23 cellular contexts compared by ENCODE assay signal in genomic region chr5:175663191-175664184, GRCh38. TPM values are rescaled to one million over a fixed set of nuclear protein-coding genes. Genes with fewer than 3 reads are reported as not detected.
DNase-seq lines count a peak whose midpoint lies in the region; ATAC-seq and TF ChIP-seq lines count a peak whose summit lies in the region.
"Had no signal": no experiment of that assay in that cellular context is flagged by ENCODE, and none has a peak within 500 bp of the region (broad histone marks: within the 10 kb centered on the region; RNA-seq: fewer than 3 reads in every experiment).

No MANE protein-coding gene starts in this region.

- no peaks in the 10 kb centered on the region for H3K36me3 ChIP-seq in HEK293 (ENCODE audit: control insufficient read depth in 2 of 2, insufficient read depth in 1 of 2, low read length in 2 of 2)
- H3K36me3 ChIP-seq: BE2C had no signal

- H3K4me1 Mint-ChIP-seq in naive thymus-derived CD8-positive, alpha-beta T cell, result peaks cover 39 to 94% (median 77%) of the 10 kb centered on the region in 4 donors

- no peaks in the 10 kb centered on the region for H3K9me3 Mint-ChIP-seq in naive thymus-derived CD8-positive, alpha-beta T cell
- H3K9me3 Mint-ChIP-seq: activated naive CD8-positive, alpha-beta T cell treated with anti-CD3 and anti-CD28 coated beads, Interleukin-2, amount 10 ng/mL, durations not matched to agents 7 days and 5 days had no signal

- CTCF ChIA-PET in HEK293 (lab: Yijun Ruan, JAX), result interaction anchor here (0.7 kb wide), 1 partner anchor 212 kb away, joined by 4 read pairs; no protein-coding TSS in a partner anchor

- no peaks in the 10 kb centered on the region for H3K4me1 ChIP-seq in HEK293 (ENCODE audit: control insufficient read depth, insufficient read depth, low read length)
- H3K4me1 ChIP-seq: BE2C had no signal

- POLR2A ChIA-PET in HEK293 (lab: Yijun Ruan, JAX), result no interaction called here
- POLR2A ChIA-PET in naive thymus-derived CD8-positive, alpha-beta T cell (lab: Charles Lee), result interaction anchor here (0.6 to 0.8 kb wide), 3 partner anchors 9 to 172 kb away, joined by 3 to 4 read pairs (median 3); no protein-coding TSS in a partner anchor

- H3K36me3 Mint-ChIP-seq in naive thymus-derived CD8-positive, alpha-beta T cell, result peaks cover 0 to 29% (median 3%) of the 10 kb centered on the region in 3 donors
- H3K36me3 Mint-ChIP-seq: brain had no signal

- no peaks in the 10 kb centered on the region for H3K9me3 ChIP-seq in HEK293 (ENCODE audit: control insufficient read depth, insufficient read depth, low read depth, low read length)
- H3K9me3 ChIP-seq: BE2C had no signal

- no peaks in the 10 kb centered on the region for H3K27me3 Mint-ChIP-seq in naive thymus-derived CD8-positive, alpha-beta T cell
- H3K27me3 Mint-ChIP-seq: activated naive CD8-positive, alpha-beta T cell treated with anti-CD3 and anti-CD28 coated beads, Interleukin-2, amount 10 ng/mL, durations not matched to agents 7 days and 5 days had no signal

- intact Hi-C loops in Right ventricle myocardium inferior (cut with DNase I), result no loop called here

- H3K4me3 Mint-ChIP-seq in naive thymus-derived CD8-positive, alpha-beta T cell, result peak overlapping the region in 1 of 10 donors; percentile 59
- H3K4me3 Mint-ChIP-seq: activated naive CD8-positive, alpha-beta T cell treated with anti-CD3 and anti-CD28 coated beads, Interleukin-2, amount 10 ng/mL, durations not matched to agents 7 days and 5 days; brain had no signal

- H3K27ac Mint-ChIP-seq in naive thymus-derived CD8-positive, alpha-beta T cell, result peak overlapping the region in 8 of 10 donors; percentile 10 to 70 (median 45)
- H3K27ac Mint-ChIP-seq: activated naive CD8-positive, alpha-beta T cell treated with anti-CD3 and anti-CD28 coated beads, Interleukin-2, amount 10 ng/mL, durations not matched to agents 7 days and 5 days; brain had no signal

- peak; percentile 93 for ATAC-seq in Right ventricle myocardium inferior
- ATAC-seq in naive thymus-derived CD8-positive, alpha-beta T cell, result no peak
- no peak for ATAC-seq in esophagus mucosa
- ATAC-seq in GM18519 (IDR thresholded peaks at IDR 0.05; ENCODE audit: low FRiP score, unreplicated experiment), result no peak

- DNase-seq in NCI-H2029 (lab: John Stamatoyannopoulos, UW), result peak; percentile 7
- no peak for DNase-seq in NCI-H2029 treated with DMSO at 0.1 percent for 48 hours (lab: John Stamatoyannopoulos, UW)
- DNase-seq in Right ventricle myocardium inferior (ENCODE audit: missing footprints), result peak; percentile 76
- no peak for DNase-seq in naive thymus-derived CD8-positive, alpha-beta T cell
- DNase-seq in NCI-H187 (lab: John Stamatoyannopoulos, UW), result no peak
- DNase-seq: 8988T; activated CD4-positive, alpha-beta T cell treated with anti-CD3 and anti-CD28 coated beads, Interleukin-2, amount 50 U/mL, for 1 hour; activated naive CD8-positive, alpha-beta T cell treated with anti-CD3 and anti-CD28 coated beads, Interleukin-2, amount 10 ng/mL, durations not matched to agents 7 days and 5 days; activated T-cell treated with anti-CD3 and anti-CD28 coated beads for 4 hours; BE2C; Calu3; GDM1; NCI-H1436; NCI-H2171 treated with DMSO at 0.1 percent for 48 hours; NCI-H748 treated with DMSO at 0.1 percent for 48 hours; nucleus accumbens; SHP77 had no signal

- H3K27ac ChIP-seq in HEK293 (ENCODE audit: extremely low read depth, low read depth, low read length), result no peak overlapping the region
- H3K27ac ChIP-seq: coronary artery, HL-60 had no signal

- TF ChIP-seq CTCF in HEK293 (tag by site-specific recombination; IDR thresholded peaks at IDR 0.05), result no peak

- no peak overlapping the region for H3K4me3 ChIP-seq in HEK293 (ENCODE audit: low read depth, low read length)
- H3K4me3 ChIP-seq: coronary artery had no signal

TF ChIP-seq in HEK293, 187 proteins besides CTCF, POLR2A, EP300 and RAD21:
- TF ChIP-seq ZSCAN5A (tag by site-specific recombination; IDR thresholded peaks at IDR 0.05) (no peak), EGR2 (tag by site-specific recombination; IDR thresholded peaks at IDR 0.05; ENCODE audit: low read depth) (peak; percentile 19; the same call in 1 of the 2 replicates), FEZF1 (tag by site-specific recombination; IDR thresholded peaks at IDR 0.05) (peak; percentile 37; the same call in 1 of the 2 replicates), ZNF302 (tag by site-specific recombination; IDR thresholded peaks at IDR 0.05; ENCODE audit: low read depth) (no peak), MYNN (tag by site-specific recombination; IDR thresholded peaks at IDR 0.05; ENCODE audit: borderline replicate concordance) (no peak)
TF ChIP-seq in HEK293: peak in this region for 2.

RNA-seq across cellular contexts. Expression of gene HRH2, which starts 5.6 kb away (rescaled TPM):
- total RNA-seq in Right ventricle myocardium inferior (46.6 TPM), esophagus mucosa (0.76 TPM)
- total RNA-seq in naive thymus-derived CD8-positive, alpha-beta T cell, result 1 to 10 TPM; 2.0 to 2.4 TPM
- polyA plus RNA-seq in naive thymus-derived CD8-positive, alpha-beta T cell, result 1 to 10 TPM; 2.6 to 8.6 (median 5.5) TPM
- total RNA-seq: Calu3 had no signal

Comparison
In these comparisons a context has a peak if more than half of its experiments do, and no peak if none do; other contexts are left out.
1. DNase-seq: peak in NCI-H2029 (single experiment) and Right ventricle myocardium inferior (single experiment); none in NCI-H2029 treated with DMSO at 0.1 percent for 48 hours (single experiment), naive thymus-derived CD8-positive, alpha-beta T cell (0 of 10) and NCI-H187 (0 of 2).
2. RNA of gene HRH2, which starts 5.6 kb away (total RNA-seq): 46.6 TPM in Right ventricle myocardium inferior (single experiment); 2.0 to 2.4 TPM in naive thymus-derived CD8-positive, alpha-beta T cell and 0.76 TPM in esophagus mucosa (single experiment); every median in the first group is over 10 times any median in the second.